In genomic region chr13:69567514-69567913, GRCh38 we compare ENCODE assay signal across 34 cellular contexts.
DNase-seq lines count a peak whose midpoint lies in the region; ATAC-seq, FAIRE-seq and TF ChIP-seq lines count a peak whose summit lies in the region.
"Had no signal": no experiment of that assay in that cellular context is flagged by ENCODE, and none has a peak within 500 bp of the region (broad histone marks: within the 10 kb centered on the region; RNA-seq: fewer than 3 reads in every experiment).

No MANE protein-coding gene starts in this region.

- H3K79me2 ChIP-seq in HepG2 (ENCODE audit: insufficient read depth, low read length), result no peaks in the 10 kb centered on the region

- no peak overlapping the region for H3K4me2 ChIP-seq in HepG2 (ENCODE audit: low read depth, low read length)
- H3K4me2 ChIP-seq: A549; BLaER1; BLaER1 treated with 17β-estradiol and CSF1 and Interleukin-3, amounts not matched to agents 10 nM and 100 nM had no signal

- H3K27me3 ChIP-seq in right lobe of liver, result no peaks in the 10 kb centered on the region
- no peaks in the 10 kb centered on the region for H3K27me3 ChIP-seq in HepG2 (ENCODE audit: control insufficient read depth in 1 of 2, insufficient read depth in 2 of 2, low read length in 2 of 2)
- no peaks in the 10 kb centered on the region for H3K27me3 ChIP-seq in Caco-2 (replicated peaks; ENCODE audit: control insufficient read depth, insufficient read depth, low read length)
- H3K27me3 ChIP-seq: BE2C; BLaER1; BLaER1 treated with 17β-estradiol and CSF1 and Interleukin-3, amounts not matched to agents 10 nM and 100 nM had no signal

- H3K4me1 Mint-ChIP-seq in Caco-2 (ENCODE audit: low read depth, unreplicated experiment), result no peaks in the 10 kb centered on the region
- H3K4me1 Mint-ChIP-seq: B cell; CD14-positive monocyte; CD4-positive, alpha-beta memory T cell; CD4-positive, CD25-positive, alpha-beta regulatory T cell; CD8-positive, alpha-beta memory T cell had no signal

- H3K27ac Mint-ChIP-seq in Caco-2 (ENCODE audit: unreplicated experiment), result no peak overlapping the region
- H3K27ac Mint-ChIP-seq: B cell; CD14-positive monocyte; CD4-positive, alpha-beta memory T cell; CD4-positive, alpha-beta T cell; CD4-positive, CD25-positive, alpha-beta regulatory T cell; CD8-positive, alpha-beta memory T cell; CD8-positive, alpha-beta T cell had no signal

- no peaks in the 10 kb centered on the region for H3K36me3 Mint-ChIP-seq in Caco-2 (ENCODE audit: insufficient read depth, unreplicated experiment)
- H3K36me3 Mint-ChIP-seq: CD14-positive monocyte; CD4-positive, alpha-beta memory T cell; CD4-positive, CD25-positive, alpha-beta regulatory T cell; CD8-positive, alpha-beta memory T cell; CD8-positive, alpha-beta T cell had no signal

- no peak overlapping the region for H3K9ac ChIP-seq in HepG2 (ENCODE audit: insufficient read depth, low read depth, low read length)
- H3K9ac ChIP-seq: BLaER1; BLaER1 treated with 17β-estradiol and CSF1 and Interleukin-3, amounts not matched to agents 10 nM and 100 nM had no signal

- intact Hi-C loops in right lobe of liver (cut with DNase I), result no loop called here
- intact Hi-C loops in HepG2 (cut with micrococcal nuclease; ENCODE audit: unreplicated experiment), result no loop called here
- intact Hi-C loops in Caco-2 (cut with micrococcal nuclease; ENCODE audit: unreplicated experiment), result loop anchor here (10.0 kb wide), 1 partner anchor 997 kb away; no protein-coding TSS in a partner anchor

- no peak for TF ChIP-seq RAD21 in HepG2 (CRISPR knock-in tag; IDR thresholded peaks at IDR 0.05)

- 30% methylated on average over 2 of the region's 2 CpGs for WGBS in right lobe of liver (ENCODE audit: insufficient coverage, low coverage, low lambda C conversion rate, missing lambda C conversion rate)
- 2% methylated on average over 2 of the region's 2 CpGs for WGBS in HepG2 (ENCODE audit: low lambda C conversion rate)

- no TSS peak for BruUV-seq in HepG2 (replicated peaks; lab: Mats Ljungman, UMichigan)
- no TSS peak for BruUV-seq in Caco-2 (replicated peaks; lab: Mats Ljungman, UMichigan)

- in situ Hi-C loops in HepG2 (cut with HindIII; ENCODE audit: extremely low pct_ligation_motif_present, low pct_unique_long_range_greater_than_20kb), result no loop called here

- no peak overlapping the region for H3K4me3 ChIP-seq in right lobe of liver
- H3K4me3 ChIP-seq in HepG2 (replicated peaks in 1 of 3; ENCODE audit: insufficient read depth in 1 of 3, low read depth in 2 of 3, low read length in 3 of 3), result no peak overlapping the region
- no peak overlapping the region for H3K4me3 ChIP-seq in LNCaP clone FGC (ENCODE audit: low read depth, low read length)
- no peak overlapping the region for H3K4me3 ChIP-seq in Caco-2 (ENCODE audit: low read depth, low read length)
- H3K4me3 ChIP-seq: A549; BLaER1; BLaER1 treated with 17β-estradiol and CSF1 and Interleukin-3, amounts not matched to agents 10 nM and 100 nM had no signal

- no peaks in the 10 kb centered on the region for H3K27me3 Mint-ChIP-seq in Caco-2 (ENCODE audit: insufficient read depth, unreplicated experiment)
- H3K27me3 Mint-ChIP-seq: B cell; CD4-positive, alpha-beta memory T cell; CD4-positive, alpha-beta T cell; CD4-positive, CD25-positive, alpha-beta regulatory T cell; CD8-positive, alpha-beta memory T cell had no signal

- no peak for FAIRE-seq in HepG2 (lab: Jason Lieb, UNC)
- FAIRE-seq: A204.1, A549, D721Med had no signal

- ATAC-seq in right lobe of liver (peak; percentile 34 to 72 (median 52)), HepG2 (no peak), left lobe of liver (peak; percentile 61)
- ATAC-seq: A549; CD8-positive, alpha-beta T cell had no signal

- H3K27ac ChIP-seq in right lobe of liver (no peak overlapping the region), HepG2 (ENCODE audit: extremely low read length, insufficient read depth, low read length) (no peak overlapping the region)
- H3K27ac ChIP-seq: 22Rv1; A549; BLaER1; BLaER1 treated with 17β-estradiol and CSF1 and Interleukin-3, amounts not matched to agents 10 nM and 100 nM; C4-2B had no signal

- no peak overlapping the region for H3K4me3 Mint-ChIP-seq in Caco-2 (ENCODE audit: unreplicated experiment)
- H3K4me3 Mint-ChIP-seq: B cell; CD14-positive monocyte; CD4-positive, alpha-beta memory T cell; CD4-positive, alpha-beta T cell; CD4-positive, CD25-positive, alpha-beta regulatory T cell; CD8-positive, alpha-beta memory T cell; CD8-positive, alpha-beta T cell had no signal

- no peak for DNase-seq in right lobe of liver
- DNase-seq in HepG2 (ENCODE audit: low spot score), result no peak
- DNase-seq in LNCaP clone FGC (ENCODE audit: low read depth), result peak; percentile 17
- DNase-seq in left lobe of liver (ENCODE audit: low spot score), result no peak
- no peak for DNase-seq in dermis blood vessel endothelial cell
- DNase-seq in Caco-2, result no peak
- DNase-seq: 8988T; ACHN; AML-193; BE2C; C1 segment of cervical spinal cord; Calu3; CD4-positive, alpha-beta memory T cell; CD4-positive, alpha-beta T cell; CD4-positive, CD25-positive, alpha-beta regulatory T cell; CD8-positive, alpha-beta memory T cell; CD8-positive, alpha-beta T cell; COR-L47; DMS 273 treated with DMSO at 0.1 percent for 48 hours; DMS153; DMS53; DMS79; DMS79 treated with DMSO at 0.1 percent for 48 hours; DND-41; EL had no signal

- CTCF ChIA-PET in HepG2 (lab: Yijun Ruan, JAX; ENCODE audit: low intra/inter-chr PET ratio, low total read pairs), result no interaction called here
- CTCF ChIA-PET in Caco-2 (lab: Charles Lee), result no interaction called here

- POLR2A ChIA-PET in HepG2 (lab: Yijun Ruan, JAX) (no interaction called here), Caco-2 (lab: Charles Lee) (no interaction called here)

- no peak for TF ChIP-seq EP300 in HepG2 (IDR thresholded peaks at IDR 0.05; ENCODE audit: low read depth in 2 of 2, low read length in 2 of 2)
- TF ChIP-seq EP300 in HepG2 (CRISPR knock-in tag; IDR thresholded peaks at IDR 0.05; ENCODE audit: borderline replicate concordance), result no peak

- H4K20me1 ChIP-seq in HepG2 (ENCODE audit: insufficient read depth, low read length), result no peaks in the 10 kb centered on the region
- H4K20me1 ChIP-seq: BLaER1; BLaER1 treated with 17β-estradiol and CSF1 and Interleukin-3, amounts not matched to agents 10 nM and 100 nM had no signal

- TF ChIP-seq POLR2A in right lobe of liver (IDR thresholded peaks at IDR 0.05) (no peak), HepG2 (IDR thresholded peaks at IDR 0.05; ENCODE audit: insufficient read depth in 1 of 2, low read depth in 2 of 2, low read length in 2 of 2) (no peak)

- H3K9me3 ChIP-seq in right lobe of liver (no peaks in the 10 kb centered on the region), HepG2 (ENCODE audit: low read length) (no peaks in the 10 kb centered on the region), Caco-2 (no peaks in the 10 kb centered on the region)
- H3K9me3 ChIP-seq: A549; BE2C; BLaER1; BLaER1 treated with 17β-estradiol and CSF1 and Interleukin-3, amounts not matched to agents 10 nM and 100 nM had no signal

- no peak overlapping the region for H2AFZ ChIP-seq in HepG2 (ENCODE audit: low read length)

- H3K36me3 ChIP-seq in right lobe of liver (no peaks in the 10 kb centered on the region), HepG2 (replicated peaks in 1 of 2; ENCODE audit: control insufficient read depth in 1 of 2, insufficient read depth in 2 of 2, low read length in 2 of 2) (no peaks in the 10 kb centered on the region), Caco-2 (ENCODE audit: control insufficient read depth, insufficient read depth, low read length) (no peaks in the 10 kb centered on the region)
- H3K36me3 ChIP-seq: BE2C; BLaER1; BLaER1 treated with 17β-estradiol and CSF1 and Interleukin-3, amounts not matched to agents 10 nM and 100 nM had no signal

- no peaks in the 10 kb centered on the region for H3K9me3 Mint-ChIP-seq in Caco-2 (ENCODE audit: unreplicated experiment)

- H3K4me1 ChIP-seq in right lobe of liver (no peaks in the 10 kb centered on the region), HepG2 (ENCODE audit: insufficient read depth, low read length) (no peaks in the 10 kb centered on the region), Caco-2 (no peaks in the 10 kb centered on the region)
- H3K4me1 ChIP-seq: A549; BLaER1; BLaER1 treated with 17β-estradiol and CSF1 and Interleukin-3, amounts not matched to agents 10 nM and 100 nM had no signal

- TF ChIP-seq CTCF in right lobe of liver (IDR thresholded peaks at IDR 0.05) (no peak), HepG2 (CRISPR knock-in tag; IDR thresholded peaks at IDR 0.05) (no peak), LNCaP clone FGC (IDR thresholded peaks at IDR 0.05; ENCODE audit: control insufficient read depth, extremely low read depth, insufficient read depth) (no peak), Caco-2 (IDR thresholded peaks at IDR 0.05; ENCODE audit: insufficient read depth in 1 of 2, low read depth in 1 of 2, low read length in 1 of 2, severe bottlenecking in 1 of 2, unreplicated experiment in 1 of 2) (no peak)

TF ChIP-seq in HepG2, 621 proteins besides CTCF, POLR2A, EP300 and RAD21 (continues in another document):
- TF ChIP-seq ZNF878 (CRISPR knock-in tag; IDR thresholded peaks at IDR 0.05) (no peak), FOXA3 (CRISPR knock-in tag; IDR thresholded peaks at IDR 0.05) (no peak), SKI (IDR thresholded peaks at IDR 0.05; ENCODE audit: partially characterized antibody) (no peak), PAXIP1 (CRISPR knock-in tag; conservative IDR thresholded peaks at IDR 0.05) (no peak), ERF (CRISPR knock-in tag; IDR thresholded peaks at IDR 0.05) (no peak)
